In the genomic region with DNA sequence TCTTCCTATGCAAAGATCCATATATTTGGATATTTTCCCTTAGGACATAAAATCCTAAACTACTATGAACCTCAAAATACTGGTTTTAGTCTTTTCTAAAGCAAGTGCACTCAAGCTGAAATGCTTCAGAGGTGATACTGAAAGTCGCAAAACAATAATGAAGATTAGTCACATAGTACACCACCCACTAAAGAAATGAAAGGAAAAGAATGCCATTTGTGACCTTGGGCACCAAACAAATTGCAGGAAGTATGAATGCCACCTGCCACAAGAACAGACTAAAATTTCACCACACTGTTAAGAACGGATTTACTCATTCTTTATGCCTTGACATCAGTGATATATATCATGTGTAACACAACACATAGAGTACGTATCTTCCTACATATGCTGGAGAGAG, we compare ENCODE assay signal across 12 cellular contexts.
DNase-seq lines count a peak whose midpoint lies in the region; ATAC-seq lines count a peak whose summit lies in the region.
"Had no signal": no experiment of that assay in that cellular context is flagged by ENCODE, and none has a peak within 500 bp of the region (broad histone marks: within the 10 kb centered on the region; RNA-seq: fewer than 3 reads in every experiment).

No MANE protein-coding gene starts in this region.

- DNase-seq in dermis blood vessel endothelial cell (peak; percentile 57), GM03348 (ENCODE audit: low spot score) (no peak), T1000 (lab: John Stamatoyannopoulos, UW) (no peak), GM19238 (ENCODE audit: insufficient read length, low spot score) (no peak)
- DNase-seq: activated naive CD4-positive, alpha-beta T cell treated with anti-CD3 and anti-CD28 coated beads, Interleukin-2, amount 50 U/mL, for 16 hours; body of pancreas; pancreas had no signal

- ATAC-seq in GM18909 (IDR thresholded peaks at IDR 0.05; ENCODE audit: poor library complexity, unreplicated experiment): peak; percentile 85
- ATAC-seq in GM21717 (IDR thresholded peaks at IDR 0.05; ENCODE audit: unreplicated experiment): peak; percentile 78
- peak; percentile 66 for ATAC-seq in HG03354 (IDR thresholded peaks at IDR 0.05; ENCODE audit: poor library complexity, severe bottlenecking, unreplicated experiment)
- no peak for ATAC-seq in HG02759 (IDR thresholded peaks at IDR 0.05; ENCODE audit: unreplicated experiment)
- ATAC-seq: activated CD4-positive, CD25-positive, alpha-beta regulatory T cell treated with anti-CD3 and anti-CD28 coated beads, Interleukin-2, amount 50 U/mL, for 24 hours; body of pancreas; pancreas had no signal
